18 cellular contexts compared by ENCODE assay signal in the genomic region with DNA sequence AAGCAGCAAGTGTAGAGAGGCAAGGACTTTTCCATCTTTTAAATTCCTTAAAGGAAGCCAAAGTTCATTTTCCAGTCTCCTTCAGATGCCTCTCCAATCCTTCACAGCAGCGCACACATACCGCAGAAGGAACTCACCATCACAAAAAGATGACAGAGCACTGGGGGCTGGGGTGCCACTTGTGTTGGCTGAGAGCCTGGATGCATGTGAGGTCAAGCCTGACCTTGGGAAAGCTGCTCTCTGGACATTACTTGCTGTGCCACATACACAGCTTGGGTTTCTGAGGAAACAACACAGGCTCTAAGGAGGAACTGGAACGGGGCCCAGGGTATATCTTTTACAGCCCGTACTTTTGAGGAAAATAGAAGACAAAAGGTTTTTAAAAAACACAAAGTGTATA.
"Had no signal": no experiment of that assay in that cellular context is flagged by ENCODE, and none has a peak within 500 bp of the region (broad histone marks: within the 10 kb centered on the region; RNA-seq: fewer than 3 reads in every experiment).

No MANE protein-coding gene starts in this region.

- H3K27ac ChIP-seq: epithelial cell of prostate had no signal

- ATAC-seq: activated CD4-positive, CD25-positive, alpha-beta regulatory T cell treated with anti-CD3 and anti-CD28 coated beads, Interleukin-2, amount 50 U/mL, for 24 hours; left colon had no signal

- DNase-seq: activated CD4-positive, alpha-beta T cell treated with anti-CD3 and anti-CD28 coated beads, Interleukin-2, amount 10 ng/mL, durations not matched to agents 7 days and 5 days; activated naive CD4-positive, alpha-beta T cell; activated naive CD8-positive, alpha-beta T cell treated with anti-CD3 and anti-CD28 coated beads for 36 hours; anterior cingulate cortex; cerebellar nuclear complex; dermis blood vessel endothelial cell; head of caudate nucleus; left colon; midbrain; occipital lobe; small intestine; stimulated activated CD4-positive, alpha-beta T cell treated with anti-CD3 and anti-CD28 coated beads, Interleukin-15, amount 100 ng/mL, for 24 hours; stimulated activated CD4-positive, alpha-beta T cell treated with anti-CD3 and anti-CD28 coated beads, Interleukin-2, amount 100 ng/mL, for 48 hours; T-helper 1 cell; T-helper 9 cell; trophoblast cell had no signal
